In genomic region chr9:73853547-73853946, GRCh38 we compare ENCODE assay signal across 24 cellular contexts.
"Had no signal": no experiment of that assay in that cellular context is flagged by ENCODE, and none has a peak within 500 bp of the region (broad histone marks: within the 10 kb centered on the region; RNA-seq: fewer than 3 reads in every experiment).

No MANE protein-coding gene starts in this region.

- H3K27me3 ChIP-seq: hepatocyte, neural progenitor cell, ovary, right atrium auricular region, suprapubic skin, tibial artery, upper lobe of right lung had no signal

- H3K27ac ChIP-seq: hepatocyte, left ventricle myocardium inferior, neural progenitor cell, ovary, right atrium auricular region, skin epidermis, suprapubic skin, thoracic aorta, tibial artery, upper lobe of right lung had no signal

- H3K4me3 ChIP-seq: hepatocyte, left ventricle myocardium inferior, lung, neural progenitor cell, ovary, right atrium auricular region, skin epidermis, suprapubic skin, thoracic aorta, tibial artery, upper lobe of right lung had no signal

- H3K4me1 ChIP-seq: left ventricle myocardium inferior, neural progenitor cell, right atrium auricular region, suprapubic skin, tibial artery, upper lobe of right lung had no signal

- H2AFZ ChIP-seq: hepatocyte, neural progenitor cell had no signal

- H3K9ac ChIP-seq: neural progenitor cell had no signal

- H3K9me3 ChIP-seq: left ventricle myocardium inferior, ovary, right atrium auricular region, suprapubic skin, thoracic aorta, tibial artery, upper lobe of right lung had no signal

- ATAC-seq: natural killer cell; sciatic nerve; stimulated activated naive B cell treated with anti-CD40 and anti-IgM and Interleukin-4, amounts not matched to agents 10 μg/mL and 1 μg/mL and 100 μg/mL, for 72 hours; upper lobe of right lung had no signal

- FAIRE-seq: urothelium cell line had no signal

- H3K79me2 ChIP-seq: hepatocyte had no signal

- DNase-seq: islet precursor cell; left ventricle myocardium inferior; mesendoderm; naive B cell; natural killer cell; nephron progenitor cell; ovary; stimulated activated CD4-positive, alpha-beta T cell treated with anti-CD3 and anti-CD28 coated beads, Interleukin-12 subunit alpha, Interleukin-12 subunit beta, amount 100 ng/mL, for 4 hours; stimulated activated CD4-positive, alpha-beta T cell treated with anti-CD3 and anti-CD28 coated beads, Interleukin-15, amount 100 ng/mL, for 24 hours; stimulated activated CD4-positive, alpha-beta T cell treated with anti-CD3 and anti-CD28 coated beads, Interleukin-2, amount 100 ng/mL, for 24 hours; stimulated activated CD4-positive, alpha-beta T cell treated with anti-CD3 and anti-CD28 coated beads, Interleukin-4, amount 100 ng/mL, for 1 hour; stimulated activated naive B cell treated with anti-CD40 and anti-IgM and Interleukin-4, amounts not matched to agents 10 μg/mL and 1 μg/mL and 100 μg/mL, for 72 hours; tibial artery; trophoblast cell; upper lobe of right lung had no signal

- H3K36me3 ChIP-seq: left ventricle myocardium inferior, neural progenitor cell, ovary, right atrium auricular region, suprapubic skin, thoracic aorta, tibial artery, upper lobe of right lung had no signal

- H3K4me2 ChIP-seq: hepatocyte, neural progenitor cell had no signal
